Comparison of ENCODE assay signal across 25 cellular contexts in genomic region chr7:55336540-55336939, GRCh38.
"Had no signal": no experiment of that assay in that cellular context is flagged by ENCODE, and none has a peak within 500 bp of the region (broad histone marks: within the 10 kb centered on the region; RNA-seq: fewer than 3 reads in every experiment).

No MANE protein-coding gene starts in this region.

- H3K4me1 ChIP-seq: foreskin keratinocyte, gastrocnemius medialis, heart left ventricle had no signal

- H3K9me3 ChIP-seq: gastrocnemius medialis, heart left ventricle had no signal

- H3K36me3 ChIP-seq: brain microvascular endothelial cell, gastrocnemius medialis, heart left ventricle, WERI-Rb-1 had no signal

- DNase-seq: activated B cell treated with CpG ODN at 0.5 μM for 24 hours; activated CD4-positive, alpha-beta T cell treated with anti-CD3 and anti-CD28 coated beads for 48 hours; activated CD4-positive, alpha-beta T cell treated with anti-CD3 and anti-CD28 coated beads, Interleukin-2, amount 50 U/mL, for 1 hour; activated CD4-positive, alpha-beta T cell treated with anti-CD3 and anti-CD28 coated beads, Interleukin-2, amount 50 U/mL, for 48 hours; activated CD8-positive, alpha-beta memory T cell treated with anti-CD3 and anti-CD28 coated beads for 24 hours; activated CD8-positive, alpha-beta T cell treated with anti-CD3 and anti-CD28 coated beads for 36 hours; activated effector memory CD4-positive, alpha-beta T cell treated with Interleukin-2 at 50 U/mL for 16 hours; activated gamma-delta T cell treated with Interleukin-2 at 50 U/mL for 16 hours; activated naive CD4-positive, alpha-beta T cell treated with anti-CD3 and anti-CD28 coated beads, Interleukin-2, amount 50 U/mL, for 16 hours; activated naive CD4-positive, alpha-beta T cell treated with Interleukin-2 at 50 U/mL for 16 hours; activated T-cell treated with anti-CD3 and anti-CD28 coated beads, Interleukin-2, amount 50 U/mL, for 4 hours; amniotic stem cell; anterior cingulate cortex; brain microvascular endothelial cell; cortex of kidney; dermis blood vessel endothelial cell; effector CD4-positive, alpha-beta T cell; effector memory CD8-positive, alpha-beta T cell; foreskin keratinocyte; gastrocnemius medialis; glutamatergic neuron; heart left ventricle; T-helper 17 cell; T1000; WERI-Rb-1 had no signal

- H3K27ac ChIP-seq: brain microvascular endothelial cell, foreskin keratinocyte, gastrocnemius medialis, heart left ventricle, WERI-Rb-1 had no signal

- H3K4me3 ChIP-seq: gastrocnemius medialis, heart left ventricle had no signal

- H3K27me3 ChIP-seq: brain microvascular endothelial cell, gastrocnemius medialis had no signal
